Comparison of ENCODE assay signal across 15 cellular contexts in the genomic region with DNA sequence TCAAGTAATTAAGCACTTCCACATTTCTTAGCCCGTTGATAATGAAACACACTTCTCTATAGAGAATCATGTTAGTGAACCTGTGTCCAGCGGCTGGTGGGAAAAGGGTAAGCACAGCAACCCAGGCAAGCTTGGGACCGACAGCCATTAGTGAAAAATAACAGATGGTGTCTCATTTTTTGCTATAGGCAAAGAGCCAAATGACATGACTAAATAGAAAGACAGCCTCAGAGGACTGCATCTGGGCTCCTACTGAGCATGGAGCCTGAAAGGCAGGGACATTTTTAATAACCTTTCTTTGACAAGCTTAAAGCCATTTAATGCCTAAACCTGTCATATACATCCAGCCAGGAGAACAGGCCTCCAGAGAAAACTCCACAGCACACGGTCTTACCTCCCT.
DNase-seq lines count a peak whose midpoint lies in the region; ATAC-seq and TF ChIP-seq lines count a peak whose summit lies in the region.
"Had no signal": no experiment of that assay in that cellular context is flagged by ENCODE, and none has a peak within 500 bp of the region (broad histone marks: within the 10 kb centered on the region; RNA-seq: fewer than 3 reads in every experiment).

No MANE protein-coding gene starts in this region.

- H3K27me3 Mint-ChIP-seq in glutamatergic neuron (ENCODE audit: unreplicated experiment) (peaks cover 1% of the 10 kb centered on the region), Calu3 (ENCODE audit: unreplicated experiment) (no peaks in the 10 kb centered on the region)
- H3K27me3 Mint-ChIP-seq: stimulated activated memory B cell treated with anti-CD40 and anti-IgM and Interleukin-4, amounts not matched to agents 10 μg/mL and 1 μg/mL and 100 μg/mL, for 72 hours had no signal

- ATAC-seq in HG02938 (IDR thresholded peaks at IDR 0.05; ENCODE audit: unreplicated experiment) = no peak
- ATAC-seq: left colon; natural killer cell; stimulated activated memory B cell treated with anti-CD40 and anti-IgM and Interleukin-4, amounts not matched to agents 10 μg/mL and 1 μg/mL and 100 μg/mL, for 72 hours had no signal

- H3K4me1 Mint-ChIP-seq in glutamatergic neuron (ENCODE audit: low read depth, unreplicated experiment) (peaks cover 28% of the 10 kb centered on the region), Calu3 (ENCODE audit: low read depth, unreplicated experiment) (no peaks in the 10 kb centered on the region)
- H3K4me1 Mint-ChIP-seq: natural killer cell; stimulated activated memory B cell treated with anti-CD40 and anti-IgM and Interleukin-4, amounts not matched to agents 10 μg/mL and 1 μg/mL and 100 μg/mL, for 72 hours had no signal

- BruUV-seq in Calu3 (replicated peaks; lab: Mats Ljungman, UMichigan) = no TSS peak

- intact Hi-C loops in Calu3 (cut with micrococcal nuclease; ENCODE audit: unreplicated experiment) = no loop called here

- H3K27ac Mint-ChIP-seq in glutamatergic neuron (ENCODE audit: unreplicated experiment) (peak overlapping the region; percentile 94), Calu3 (ENCODE audit: unreplicated experiment) (no peak overlapping the region)
- H3K27ac Mint-ChIP-seq: natural killer cell; stimulated activated memory B cell treated with anti-CD40 and anti-IgM and Interleukin-4, amounts not matched to agents 10 μg/mL and 1 μg/mL and 100 μg/mL, for 72 hours had no signal

- H3K4me3 Mint-ChIP-seq in glutamatergic neuron (ENCODE audit: unreplicated experiment) (peak overlapping the region; percentile 76), Calu3 (ENCODE audit: low read depth, unreplicated experiment) (no peak overlapping the region)
- H3K4me3 Mint-ChIP-seq: natural killer cell; stimulated activated memory B cell treated with anti-CD40 and anti-IgM and Interleukin-4, amounts not matched to agents 10 μg/mL and 1 μg/mL and 100 μg/mL, for 72 hours had no signal

- DNase-seq in DMS 273 (lab: John Stamatoyannopoulos, UW; ENCODE audit: unreplicated experiment) (peak; percentile 92), NCI-H1092 (lab: John Stamatoyannopoulos, UW) (peak; percentile 75), RKO (ENCODE audit: low spot score) (peak; percentile 11), glutamatergic neuron (peak; percentile 28), NOMO-1 treated with DMSO at 0.1 percent for 48 hours (lab: John Stamatoyannopoulos, UW; ENCODE audit: unreplicated experiment) (no peak), Calu3 (no peak)
- no peak for DNase-seq in stimulated activated naive CD4-positive, alpha-beta T cell (lab: John Stamatoyannopoulos, UW)
- DNase-seq: activated CD4-positive, alpha-beta T cell treated with anti-CD3 and anti-CD28 coated beads for 1 hour; activated naive CD4-positive, alpha-beta T cell treated with anti-CD3 and anti-CD28 coated beads, Interleukin-2, amount 50 U/mL, for 16 hours; left colon; natural killer cell; NCI-H1930; T-helper 2 cell had no signal

- CTCF ChIA-PET in Calu3 (lab: Charles Lee) = no interaction called here

- TF ChIP-seq CTCF in glutamatergic neuron (IDR thresholded peaks at IDR 0.05; ENCODE audit: partially characterized antibody, unreplicated experiment) (no peak), Calu3 (IDR thresholded peaks at IDR 0.05; ENCODE audit: unreplicated experiment) (no peak)

- H3K36me3 Mint-ChIP-seq in glutamatergic neuron (ENCODE audit: unreplicated experiment) = no peaks in the 10 kb centered on the region
- no peaks in the 10 kb centered on the region for H3K36me3 Mint-ChIP-seq in Calu3 (ENCODE audit: insufficient read depth, unreplicated experiment)
- H3K36me3 Mint-ChIP-seq: natural killer cell; stimulated activated memory B cell treated with anti-CD40 and anti-IgM and Interleukin-4, amounts not matched to agents 10 μg/mL and 1 μg/mL and 100 μg/mL, for 72 hours had no signal

- peaks cover 5% of the 10 kb centered on the region for H3K9me3 Mint-ChIP-seq in glutamatergic neuron (ENCODE audit: unreplicated experiment)
- H3K9me3 Mint-ChIP-seq in Calu3 (ENCODE audit: low read depth, unreplicated experiment) = no peaks in the 10 kb centered on the region
- H3K9me3 Mint-ChIP-seq: natural killer cell; stimulated activated memory B cell treated with anti-CD40 and anti-IgM and Interleukin-4, amounts not matched to agents 10 μg/mL and 1 μg/mL and 100 μg/mL, for 72 hours had no signal

Comparison
In these comparisons a context has a peak if more than half of its experiments do, and no peak if none do; other contexts are left out.
1. DNase-seq: peak in DMS 273 (single experiment), NCI-H1092 (single experiment), RKO (single experiment) and glutamatergic neuron (single experiment); none in NOMO-1 treated with DMSO at 0.1 percent for 48 hours (single experiment), Calu3 (single experiment) and stimulated activated naive CD4-positive, alpha-beta T cell (0 of 6).